Comparison of ENCODE assay signal across 6 cellular contexts in the genomic region with DNA sequence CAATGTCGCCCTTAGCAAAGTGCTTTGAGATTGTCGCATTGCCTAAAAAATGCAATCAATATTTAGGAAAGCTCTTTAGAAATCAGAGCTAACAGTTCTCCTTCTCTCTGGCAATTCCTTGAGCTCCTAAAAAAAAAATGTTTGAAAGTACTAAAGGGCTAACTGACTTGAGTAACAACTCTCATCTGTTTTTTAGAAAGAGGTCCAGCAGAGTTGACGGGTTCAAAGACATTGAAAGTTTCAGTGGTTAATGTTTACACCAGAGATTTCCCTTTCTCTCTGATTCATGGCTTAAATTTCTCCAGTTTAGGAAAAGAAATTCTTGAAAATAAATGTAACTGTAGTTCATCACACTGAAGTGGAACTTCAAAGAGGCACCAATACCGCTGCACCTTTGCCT. TPM values are rescaled to one million over a fixed set of nuclear protein-coding genes. Genes with fewer than 3 reads are reported as not detected.
"Had no signal": no experiment of that assay in that cellular context is flagged by ENCODE, and none has a peak within 500 bp of the region (broad histone marks: within the 10 kb centered on the region; RNA-seq: fewer than 3 reads in every experiment).

No MANE protein-coding gene starts in this region.

RNA-seq across cellular contexts. Expression of gene DAZ2, which starts 8.7 kb away (rescaled TPM):
- total RNA-seq: GM23248, H1, H7, H9, HFFc6 had no signal

RNA-seq across cellular contexts. Expression of gene DAZ1, which starts 11.9 kb away (rescaled TPM):
- total RNA-seq: GM23248, H1, H4, H7, H9, HFFc6 had no signal
